In genomic region chr5:148912714-148913398, GRCh38 we compare ENCODE assay signal across 9 cellular contexts.
DNase-seq lines count a peak whose midpoint lies in the region; ATAC-seq and TF ChIP-seq lines count a peak whose summit lies in the region.
"Had no signal": no experiment of that assay in that cellular context is flagged by ENCODE, and none has a peak within 500 bp of the region (broad histone marks: within the 10 kb centered on the region; RNA-seq: fewer than 3 reads in every experiment).

No MANE protein-coding gene starts in this region.

- peak overlapping the region; percentile 12 to 93 for H3K27ac ChIP-seq in lung (ENCODE audit: low read depth in 1 of 2, low read length in 1 of 2)

- no peaks in the 10 kb centered on the region for H3K36me3 Mint-ChIP-seq in T-helper 2 cell treated with Interferon-gamma antibody and Interleukin-4, amounts not matched to agents 5 μg/mL and 100 μg/mL, for 36 hours (ENCODE audit: low read depth)

- no peaks in the 10 kb centered on the region for H3K4me1 Mint-ChIP-seq in T-helper 2 cell treated with Interferon-gamma antibody and Interleukin-4, amounts not matched to agents 5 μg/mL and 100 μg/mL, for 36 hours (ENCODE audit: low read depth)

- no peaks in the 10 kb centered on the region for H3K36me3 ChIP-seq in lung (ENCODE audit: control insufficient read depth in 2 of 2, insufficient read depth in 2 of 2, low read length in 2 of 2)

- peaks cover 4% of the 10 kb centered on the region for H3K27me3 Mint-ChIP-seq in T-helper 2 cell treated with Interferon-gamma antibody and Interleukin-4, amounts not matched to agents 5 μg/mL and 100 μg/mL, for 36 hours (ENCODE audit: low read depth)

- WGBS in lung, 2 donors = 68 to 75% methylated on average over 9 of the region's 9 CpGs

- H3K9me3 ChIP-seq in lung (ENCODE audit: control insufficient read depth in 2 of 2, insufficient read depth in 1 of 2, low read length in 1 of 2) = no peaks in the 10 kb centered on the region

- H3K9me3 Mint-ChIP-seq in T-helper 2 cell treated with Interferon-gamma antibody and Interleukin-4, amounts not matched to agents 5 μg/mL and 100 μg/mL, for 36 hours = no peaks in the 10 kb centered on the region

- DNase-seq in AG09319 (ENCODE audit: extremely low read depth, low read depth) (peak; percentile 76), cerebellum (ENCODE audit: low spot score) (peak; percentile 67), lung (ENCODE audit: low spot score) (no peak), T-helper 2 cell (no peak)
- DNase-seq in T-helper 2 cell treated with Interferon-gamma antibody and Interleukin-4, amounts not matched to agents 5 μg/mL and 100 μg/mL, for 36 hours (ENCODE audit: low spot score) = no peak
- DNase-seq: NCI-H1436 treated with DMSO at 0.1 percent for 48 hours had no signal

- peaks cover 0 to 24% of the 10 kb centered on the region in 2 donors for H3K4me1 ChIP-seq in lung (ENCODE audit: control insufficient read depth in 2 of 2, insufficient read depth in 2 of 2, low read length in 2 of 2)

- no peak overlapping the region for H3K4me3 Mint-ChIP-seq in T-helper 2 cell treated with Interferon-gamma antibody and Interleukin-4, amounts not matched to agents 5 μg/mL and 100 μg/mL, for 36 hours

- no peak overlapping the region for H3K27ac Mint-ChIP-seq in T-helper 2 cell treated with Interferon-gamma antibody and Interleukin-4, amounts not matched to agents 5 μg/mL and 100 μg/mL, for 36 hours

- peak; percentile 72 for TF ChIP-seq RAD21 in Ishikawa (IDR thresholded peaks at IDR 0.05; ENCODE audit: low read depth)

- TF ChIP-seq EP300 in Ishikawa (IDR thresholded peaks at IDR 0.05; ENCODE audit: borderline replicate concordance) = peak; percentile 84

- ATAC-seq in lung (ENCODE audit: insufficient read depth, low FRiP score) = no peak
- no peak for ATAC-seq in GM18519 (IDR thresholded peaks at IDR 0.05; ENCODE audit: low FRiP score, unreplicated experiment)
- no peak for ATAC-seq in HG02938 (IDR thresholded peaks at IDR 0.05; ENCODE audit: unreplicated experiment)

- no peak overlapping the region for H3K4me3 ChIP-seq in lung

- TF ChIP-seq CTCF in AG09319 (IDR thresholded peaks at IDR 0.05; ENCODE audit: low read depth, low read length) (peak; percentile 5), lung (IDR thresholded peaks at IDR 0.05; ENCODE audit: control extremely low read depth, extremely low read depth) (no peak)

- H3K27me3 ChIP-seq in lung (ENCODE audit: control insufficient read depth, insufficient read depth) = no peaks in the 10 kb centered on the region

TF ChIP-seq in Ishikawa, 13 proteins besides CTCF, POLR2A, EP300 and RAD21:
- no peak for TF ChIP-seq USF1 (IDR thresholded peaks at IDR 0.05)
- TF ChIP-seq NFIC (IDR thresholded peaks at IDR 0.05) = peak; percentile 50
- TF ChIP-seq TCF12 (IDR thresholded peaks at IDR 0.05; ENCODE audit: low read depth) = peak; percentile 75
- TF ChIP-seq MAX (IDR thresholded peaks at IDR 0.05) = no peak
- TF ChIP-seq REST (IDR thresholded peaks at IDR 0.05; ENCODE audit: low read depth) = no peak
- no peak for TF ChIP-seq CREB1 (IDR thresholded peaks at IDR 0.05; ENCODE audit: low read depth)
- TF ChIP-seq YY1 (IDR thresholded peaks at IDR 0.05; ENCODE audit: low read depth) = peak; percentile 83
- peak; percentile 69; the same call in 1 of the 2 replicates for TF ChIP-seq FOXM1 (IDR thresholded peaks at IDR 0.05; ENCODE audit: borderline replicate concordance, low read depth)
- no peak for TF ChIP-seq CEBPB (IDR thresholded peaks at IDR 0.05)
- TF ChIP-seq TEAD4 (IDR thresholded peaks at IDR 0.05) = peak; percentile 89
- no peak for TF ChIP-seq TAF1 (IDR thresholded peaks at IDR 0.05; ENCODE audit: low read depth)

Comparison
In these comparisons a context has a peak if more than half of its experiments do, and no peak if none do; other contexts are left out.
1. DNase-seq: peak in AG09319 (single experiment) and cerebellum (single experiment); none in lung (single experiment), T-helper 2 cell (0 of 5) and T-helper 2 cell treated with Interferon-gamma antibody and Interleukin-4, amounts not matched to agents 5 μg/mL and 100 μg/mL, for 36 hours (single experiment).